22 cellular contexts compared by ENCODE assay signal in the genomic region with DNA sequence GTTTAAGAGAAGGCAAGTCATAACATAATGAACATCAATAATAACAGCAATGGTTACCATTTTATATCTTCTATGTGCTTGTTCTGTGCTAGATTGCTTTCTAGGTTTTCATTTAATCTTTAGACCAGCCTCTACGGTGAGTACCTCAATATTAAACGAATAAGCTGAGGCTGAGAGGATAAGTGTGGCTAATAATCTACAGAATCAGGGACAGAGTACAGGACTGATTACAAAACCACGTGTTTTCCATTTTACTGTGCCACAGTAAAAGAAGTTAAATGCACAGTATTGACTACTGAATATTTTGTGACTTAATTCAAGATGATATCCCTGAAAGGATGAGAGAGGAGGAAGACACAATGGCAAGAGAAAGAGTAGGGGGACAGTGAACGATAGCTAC. TPM values are rescaled to one million over a fixed set of nuclear protein-coding genes. Genes with fewer than 3 reads are reported as not detected.
A peak's percentile ranks its signal among the peaks of the same experiment; 100 is the strongest.
DNase-seq lines count a peak whose midpoint lies in the region; ATAC-seq and FAIRE-seq lines count a peak whose summit lies in the region.
"Had no signal": no experiment of that assay in that cellular context is flagged by ENCODE, and none has a peak within 500 bp of the region (broad histone marks: within the 10 kb centered on the region; RNA-seq: fewer than 3 reads in every experiment).

No MANE protein-coding gene starts in this region.

- no peak for DNase-seq in activated T-cell treated with anti-CD3 and anti-CD28 coated beads, Interleukin-2, amount 50 U/mL, for 72 hours
- no peak for DNase-seq in activated T-cell treated with anti-CD3 and anti-CD28 coated beads, Interleukin-2, amount 50 U/mL, for 48 hours
- DNase-seq in GM18507 (ENCODE audit: extremely low spot score, insufficient read length, low read depth) (no peak), small intestine (peak; percentile 35), T1000 (lab: John Stamatoyannopoulos, UW) (no peak), GF-D8 (lab: John Stamatoyannopoulos, UW) (no peak)
- DNase-seq: 8988T; AML-193; C1 segment of cervical spinal cord; CD8-positive, alpha-beta T cell; H7; KBM-7; MM.1S; NCI-H1048; NCI-H1417 treated with DMSO at 0.1 percent for 48 hours; NCI-H187; NCI-H446; NCI-H526; OCI-M1; SJCRH30 had no signal

- H3K4me3 ChIP-seq in small intestine (ENCODE audit: low read depth in 1 of 2, low read length in 2 of 2) = no peak overlapping the region
- H3K4me3 ChIP-seq: SJCRH30 had no signal

- H3K27ac Mint-ChIP-seq in activated T-cell treated with anti-CD3 and anti-CD28 coated beads, Interleukin-2, amount 50 U/mL, for 72 hours = peak overlapping the region; percentile 91
- H3K27ac Mint-ChIP-seq: CD8-positive, alpha-beta T cell had no signal

- H3K4me1 Mint-ChIP-seq in activated T-cell treated with anti-CD3 and anti-CD28 coated beads, Interleukin-2, amount 50 U/mL, for 72 hours (ENCODE audit: low read depth) = no peaks in the 10 kb centered on the region

- H3K4me1 ChIP-seq in small intestine (ENCODE audit: control insufficient read depth in 2 of 2, insufficient read depth in 1 of 2, low read depth in 1 of 2, low read length in 1 of 2) = no peaks in the 10 kb centered on the region
- H3K4me1 ChIP-seq: SJCRH30 had no signal

- peaks cover 20% of the 10 kb centered on the region for H3K27me3 Mint-ChIP-seq in activated T-cell treated with anti-CD3 and anti-CD28 coated beads, Interleukin-2, amount 50 U/mL, for 72 hours (ENCODE audit: low read depth)

- WGBS in small intestine, 3 donors = 35 to 71% (median 37%) methylated on average over 4 of the region's 4 CpGs

- no peaks in the 10 kb centered on the region for H3K9me3 Mint-ChIP-seq in activated T-cell treated with anti-CD3 and anti-CD28 coated beads, Interleukin-2, amount 50 U/mL, for 72 hours
- H3K9me3 Mint-ChIP-seq: CD8-positive, alpha-beta T cell had no signal

- peak; percentile 70 for FAIRE-seq in GM18507 (lab: Jason Lieb, UNC)
- FAIRE-seq in islet of Langerhans (lab: Jason Lieb, UNC) = peak; percentile 77
- no peak for FAIRE-seq in small intestine (lab: Jason Lieb, UNC)
- FAIRE-seq: RCC 7860 had no signal

- no peaks in the 10 kb centered on the region for H3K27me3 ChIP-seq in small intestine (ENCODE audit: control insufficient read depth in 2 of 2, insufficient read depth in 2 of 2, low read length in 2 of 2)
- H3K27me3 ChIP-seq: SJCRH30 had no signal

- no peak overlapping the region for H3K27ac ChIP-seq in small intestine (ENCODE audit: low read depth in 1 of 2, low read length in 1 of 2)
- H3K27ac ChIP-seq: SJCRH30 had no signal

- no peaks in the 10 kb centered on the region for H3K9me3 ChIP-seq in small intestine (ENCODE audit: control insufficient read depth, low read depth)
- H3K9me3 ChIP-seq: SJCRH30 had no signal

- peaks cover 4 to 10% of the 10 kb centered on the region in 2 donors for H3K36me3 ChIP-seq in small intestine (ENCODE audit: control insufficient read depth in 2 of 2, insufficient read depth in 2 of 2, low read length in 2 of 2)

- H3K36me3 Mint-ChIP-seq in activated T-cell treated with anti-CD3 and anti-CD28 coated beads, Interleukin-2, amount 50 U/mL, for 72 hours (ENCODE audit: insufficient read depth in 2 of 2) = peaks cover 8 to 42% of the 10 kb centered on the region in 2 donors

- ATAC-seq in activated T-cell treated with anti-CD3 and anti-CD28 coated beads, Interleukin-2, amount 50 U/mL, for 72 hours (replicated peaks in 1 of 2) = no peak
- ATAC-seq: CD8-positive, alpha-beta T cell had no signal

- no peak overlapping the region for H3K4me3 Mint-ChIP-seq in activated T-cell treated with anti-CD3 and anti-CD28 coated beads, Interleukin-2, amount 50 U/mL, for 72 hours
- H3K4me3 Mint-ChIP-seq: CD8-positive, alpha-beta T cell had no signal

RNA-seq across cellular contexts. Expression of gene HUWE1, which starts 56.3 kb away (rescaled TPM):
- 100 to 1,000 TPM; 608 to 684 TPM for total RNA-seq in activated T-cell treated with anti-CD3 and anti-CD28 coated beads, Interleukin-2, amount 50 U/mL, for 72 hours
- 10 to 100 TPM; 22.4 to 39.0 (median 27.1) TPM for polyA plus RNA-seq in small intestine
